In genomic region chr20:16701296-16701695, GRCh38 we compare ENCODE assay signal across 8 cellular contexts. TPM values are rescaled to one million over a fixed set of nuclear protein-coding genes. Genes with fewer than 3 reads are reported as not detected.
DNase-seq lines count a peak whose midpoint lies in the region; ATAC-seq, FAIRE-seq and TF ChIP-seq lines count a peak whose summit lies in the region.

No MANE protein-coding gene starts in this region.

- POLR2A ChIA-PET in A549 (lab: Yijun Ruan, JAX): no interaction called here

- H2AFZ ChIP-seq in smooth muscle cell (ENCODE audit: low read depth): no peak overlapping the region

- WGBS in A549 (ENCODE audit: missing lambda C conversion rate): 62% methylated on average over 3 of the region's 3 CpGs
- 88% methylated on average over 3 of the region's 3 CpGs for WGBS in smooth muscle cell (ENCODE audit: low lambda C conversion rate)

- FAIRE-seq in A549 (lab: Jason Lieb, UNC): no peak

- no peak overlapping the region for H3K9ac ChIP-seq in smooth muscle cell (ENCODE audit: low read depth)

- H3K36me3 ChIP-seq in smooth muscle cell (ENCODE audit: low read depth): no peaks in the 10 kb centered on the region
- no peaks in the 10 kb centered on the region for H3K36me3 ChIP-seq in vagina

- CTCF ChIA-PET in A549 (lab: Yijun Ruan, JAX): interaction anchor here (1.5 to 1.6 kb wide), 2 partner anchors 9 to 61 kb away, joined by 4 read pairs; no protein-coding TSS in a partner anchor

- DNase-seq in A549 (ENCODE audit: low read depth in 1 of 2, low spot score in 1 of 2): peak in 1 of 2 experiments; percentile 33
- peak; percentile 25 for DNase-seq in ELR (ENCODE audit: low read depth)
- peak; percentile 18 for DNase-seq in M059J (ENCODE audit: low read depth)
- peak; percentile 16 to 76 for DNase-seq in T47D (ENCODE audit: low read depth in 1 of 2, low spot score in 1 of 2)
- no peak for DNase-seq in smooth muscle cell (lab: John Stamatoyannopoulos, UW; ENCODE audit: unreplicated experiment)
- no peak for DNase-seq in SK-N-DZ (ENCODE audit: low spot score)
- DNase-seq in NCI-H446 treated with DMSO at 0.1 percent for 48 hours (lab: John Stamatoyannopoulos, UW): no peak
- no peak for DNase-seq in vagina (ENCODE audit: extremely low spot score in 2 of 2)

- H3F3A ChIP-seq in smooth muscle cell (ENCODE audit: low read depth): no peaks in the 10 kb centered on the region

- no peak overlapping the region for H3K27ac ChIP-seq in A549
- no peak overlapping the region for H3K27ac ChIP-seq in smooth muscle cell (ENCODE audit: low read depth)
- H3K27ac ChIP-seq in vagina: no peak overlapping the region

- no peaks in the 10 kb centered on the region for H3K79me2 ChIP-seq in smooth muscle cell (ENCODE audit: low read depth)

- intact Hi-C loops in vagina (cut with DNase I): no loop called here

- peak; percentile 75 to 77; a peak in 3 of 6 replicates for ATAC-seq in A549

- in situ Hi-C loops in T47D (cut with HindIII; ENCODE audit: low pct_unique_long_range_greater_than_20kb, low sequenced_read_pairs): no loop called here

- TF ChIP-seq POLR2A in A549 (IDR thresholded peaks at IDR 0.05; ENCODE audit: low read length) (no peak), vagina (IDR thresholded peaks at IDR 0.05) (no peak)

- no peak for TF ChIP-seq RAD21 in A549 (conservative IDR thresholded peaks at IDR 0.05 in 1 of 2, IDR thresholded peaks at IDR 0.05 in 1 of 2)

- no peak for TF ChIP-seq EP300 in A549 (IDR thresholded peaks at IDR 0.05)

- no peaks in the 10 kb centered on the region for H3K4me1 ChIP-seq in A549
- no peaks in the 10 kb centered on the region for H3K4me1 ChIP-seq in smooth muscle cell (ENCODE audit: low read depth)
- no peaks in the 10 kb centered on the region for H3K4me1 ChIP-seq in vagina

- H3K27me3 ChIP-seq in smooth muscle cell (ENCODE audit: low read depth) (no peaks in the 10 kb centered on the region), vagina (no peaks in the 10 kb centered on the region)

- TF ChIP-seq CTCF in A549 (IDR thresholded peaks at IDR 0.05) (peak; percentile 14; the same call in 1 of the 3 replicates), smooth muscle cell (IDR thresholded peaks at IDR 0.05; ENCODE audit: borderline replicate concordance, insufficient read depth, poor library complexity, severe bottlenecking) (peak; percentile 5), vagina (IDR thresholded peaks at IDR 0.05) (no peak)

- no peak overlapping the region for H3K4me3 ChIP-seq in A549
- H3K4me3 ChIP-seq in smooth muscle cell: no peak overlapping the region
- no peak overlapping the region for H3K4me3 ChIP-seq in vagina

- H3K9me3 ChIP-seq in A549: peaks cover 2% of the 10 kb centered on the region; the same call in 1 of the 3 replicates
- no peaks in the 10 kb centered on the region for H3K9me3 ChIP-seq in smooth muscle cell (replicated peaks; ENCODE audit: low read depth)
- no peaks in the 10 kb centered on the region for H3K9me3 ChIP-seq in vagina

- H4K20me1 ChIP-seq in smooth muscle cell (ENCODE audit: low read depth): no peaks in the 10 kb centered on the region

- H3K4me2 ChIP-seq in A549 (no peak overlapping the region), smooth muscle cell (no peak overlapping the region)

TF ChIP-seq in A549, 52 proteins besides CTCF, POLR2A, EP300 and RAD21:
- no peak for TF ChIP-seq TFCP2L1 (CRISPR knock-in tag; IDR thresholded peaks at IDR 0.05)
- no peak for TF ChIP-seq USF2 (IDR thresholded peaks at IDR 0.05)
- TF ChIP-seq NFE2L2 (conservative IDR thresholded peaks at IDR 0.05; ENCODE audit: low read length): no peak
- no peak for TF ChIP-seq HOXB5 (CRISPR knock-in tag; IDR thresholded peaks at IDR 0.05)
- no peak for TF ChIP-seq HMGXB4 (CRISPR knock-in tag; IDR thresholded peaks at IDR 0.05; ENCODE audit: borderline replicate concordance)
- TF ChIP-seq HDAC2 (IDR thresholded peaks at IDR 0.05): no peak
- TF ChIP-seq KDM1A (IDR thresholded peaks at IDR 0.05; ENCODE audit: low read depth): no peak
- TF ChIP-seq MYC (IDR thresholded peaks at IDR 0.05; ENCODE audit: borderline replicate concordance, low read length): no peak
- TF ChIP-seq ZNF302 (CRISPR knock-in tag; IDR thresholded peaks at IDR 0.05): no peak
- TF ChIP-seq PHF8 (IDR thresholded peaks at IDR 0.05; ENCODE audit: borderline replicate concordance, low read depth): no peak
- TF ChIP-seq GATA3 (IDR thresholded peaks at IDR 0.05; ENCODE audit: borderline replicate concordance): no peak
- no peak for TF ChIP-seq NPAS2 (CRISPR knock-in tag; IDR thresholded peaks at IDR 0.05; ENCODE audit: borderline replicate concordance)
- no peak for TF ChIP-seq BCL3 (IDR thresholded peaks at IDR 0.05)
- TF ChIP-seq, protein P1, sequence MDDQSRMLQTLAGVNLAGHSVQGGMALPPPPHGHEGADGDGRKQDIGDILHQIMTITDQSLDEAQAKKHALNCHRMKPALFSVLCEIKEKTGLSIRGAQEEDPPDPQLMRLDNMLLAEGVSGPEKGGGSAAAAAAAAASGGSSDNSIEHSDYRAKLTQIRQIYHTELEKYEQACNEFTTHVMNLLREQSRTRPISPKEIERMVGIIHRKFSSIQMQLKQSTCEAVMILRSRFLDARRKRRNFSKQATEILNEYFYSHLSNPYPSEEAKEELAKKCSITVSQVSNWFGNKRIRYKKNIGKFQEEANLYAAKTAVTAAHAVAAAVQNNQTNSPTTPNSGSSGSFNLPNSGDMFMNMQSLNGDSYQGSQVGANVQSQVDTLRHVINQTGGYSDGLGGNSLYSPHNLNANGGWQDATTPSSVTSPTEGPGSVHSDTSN (IDR thresholded peaks at IDR 0.05): no peak
TF ChIP-seq in A549: peak in this region for 0.

RNA-seq across cellular contexts. Expression of gene SNRPB2, which starts 28.5 kb away (rescaled TPM):
- polyA plus RNA-seq in A549 (2011; rRNA removed) (128 and 216 TPM in 2 replicates), A549 (2017; fragmentation: RNase III; extraction: RNeasy Plus Mini Kit Qiagen cat#74134 plus additional on column Dnase treatment) (166 to 185 TPM (median 178 TPM) in 3 replicates), smooth muscle cell (90.6 and 105 TPM in 2 replicates)
- polyA plus RNA-seq in A549 (2012; cell fraction: cytosol; rRNA removed): 48.8 and 70.9 TPM in 2 replicates
- 22.0 and 33.0 TPM in 2 replicates for polyA plus RNA-seq in A549 (2012; cell fraction: nucleus; rRNA removed)
- 20.8 and 26.4 TPM in 2 replicates for polyA minus RNA-seq in A549 (2011; rRNA and poly(A)+ RNA removed)
- total RNA-seq in M059J (2014; rRNA removed; shearing (Covaris generic)): 155 and 171 TPM in 2 replicates
- total RNA-seq in smooth muscle cell (68.4 and 87.6 TPM in 2 replicates), vagina (17.2 TPM)
- polyA plus RNA-seq in SK-N-DZ (2014; cell fraction: cytosol; rRNA removed): 134 and 155 TPM in 2 replicates
- 58.4 and 99.2 TPM in 2 replicates for polyA plus RNA-seq in SK-N-DZ (2014; cell fraction: nucleus; rRNA removed)

RNA-seq across cellular contexts. Expression of gene OTOR, which starts 46.9 kb away (rescaled TPM):
- polyA plus RNA-seq in A549 (2011; rRNA removed): not detected in 2 replicates
- not detected in 2 replicates for polyA plus RNA-seq in A549 (2012; cell fraction: cytosol; rRNA removed)
- polyA plus RNA-seq in A549 (2012; cell fraction: nucleus; rRNA removed): not detected in 2 replicates
- not detected in 3 replicates for polyA plus RNA-seq in A549 (2017; fragmentation: RNase III; extraction: RNeasy Plus Mini Kit Qiagen cat#74134 plus additional on column Dnase treatment)
- polyA minus RNA-seq in A549 (2011; rRNA and poly(A)+ RNA removed): not detected in 2 replicates
- not detected in 2 replicates for total RNA-seq in M059J (2014; rRNA removed; shearing (Covaris generic))
- not detected in 2 replicates for total RNA-seq in smooth muscle cell
- polyA plus RNA-seq in smooth muscle cell: not detected in 2 replicates
- not detected in 2 replicates for polyA plus RNA-seq in SK-N-DZ (2014; cell fraction: cytosol; rRNA removed)
- not detected in 2 replicates for polyA plus RNA-seq in SK-N-DZ (2014; cell fraction: nucleus; rRNA removed)
- not detected for total RNA-seq in vagina

Comparison
In these comparisons a context has a peak if more than half of its experiments do, and no peak if none do; other contexts are left out.
1. DNase-seq: peak in ELR (single experiment), M059J (single experiment) and T47D (2 of 2); none in smooth muscle cell (single experiment), SK-N-DZ (single experiment), NCI-H446 treated with DMSO at 0.1 percent for 48 hours (single experiment) and vagina (0 of 2).
2. CTCF ChIP-seq: peak in A549 (single experiment) and smooth muscle cell (single experiment); none in vagina (0 of 3).